24 cellular contexts compared by ENCODE assay signal in genomic region chr2:60489269-60489668, GRCh38.
"Had no signal": no experiment of that assay in that cellular context is flagged by ENCODE, and none has a peak within 500 bp of the region (broad histone marks: within the 10 kb centered on the region; RNA-seq: fewer than 3 reads in every experiment).

No MANE protein-coding gene starts in this region.

- H3K9ac ChIP-seq: neural progenitor cell had no signal

- DNase-seq: activated CD4-positive, alpha-beta T cell treated with anti-CD3 and anti-CD28 coated beads for 36 hours; activated CD4-positive, alpha-beta T cell treated with anti-CD3 and anti-CD28 coated beads, Interleukin-2, amount 50 U/mL, for 4 hours; activated CD8-positive, alpha-beta memory T cell treated with anti-CD3 and anti-CD28 coated beads, Interleukin-2, amount 50 U/mL, for 48 hours; activated naive CD4-positive, alpha-beta T cell; activated T-cell treated with anti-CD3 and anti-CD28 coated beads, Interleukin-2, amount 50 U/mL, for 4 hours; adrenal gland; esophagus squamous epithelium; gastrocnemius medialis; islet precursor cell; left colon; lower lobe of right lung; naive thymus-derived CD8-positive, alpha-beta T cell; stimulated activated CD4-positive, alpha-beta T cell treated with anti-CD3 and anti-CD28 coated beads, Interleukin-2, amount 100 ng/mL, for 48 hours; stimulated activated CD8-positive, alpha-beta memory T cell treated with anti-CD3 and anti-CD28 coated beads, Interleukin-4, amount 100 ng/mL, for 48 hours; stimulated activated naive CD4-positive, alpha-beta T cell treated with Interleukin-2 at 50 U/mL for 16 hours; T1000; upper lobe of right lung had no signal

- H3K27me3 ChIP-seq: adrenal gland, ascending aorta, esophagus squamous epithelium, gastrocnemius medialis, neural progenitor cell, upper lobe of right lung had no signal

- H3K27ac ChIP-seq: adrenal gland, ascending aorta, esophagus squamous epithelium, gastrocnemius medialis, lower lobe of right lung, neural progenitor cell, upper lobe of right lung had no signal

- H3K9me3 Mint-ChIP-seq: activated T-cell treated with anti-CD3 and anti-CD28 coated beads, Interleukin-2, amount 50 U/mL, for 4 hours; activated T-helper 2 cell treated with anti-CD3 and anti-CD28 coated beads, Interferon-gamma antibody, Interleukin-2, Interleukin-4, amounts not matched to agents 10 μg/mL and 5 μg/mL and 100 μg/mL, durations not matched to agents 14 hours and 24 hours and 36 hours; central memory CD8-positive, alpha-beta T cell; naive thymus-derived CD8-positive, alpha-beta T cell; neural progenitor cell; T-helper 1 cell treated with Interleukin-12 subunit alpha and Interleukin-12 subunit beta and Interleukin-4 antibody, amounts not matched to agents 30 μg/mL and 1 μg/mL, for 36 hours; WTC11 had no signal

- H3K4me3 Mint-ChIP-seq: activated CD4-positive, alpha-beta T cell treated with anti-CD3 and anti-CD28 coated beads for 36 hours; activated naive CD8-positive, alpha-beta T cell; activated T-cell treated with anti-CD3 and anti-CD28 coated beads, Interleukin-2, amount 50 U/mL, for 4 hours; central memory CD8-positive, alpha-beta T cell; naive thymus-derived CD8-positive, alpha-beta T cell; neural progenitor cell; T-helper 1 cell treated with Interleukin-12 subunit alpha and Interleukin-12 subunit beta and Interleukin-4 antibody, amounts not matched to agents 30 μg/mL and 1 μg/mL, for 36 hours; WTC11 had no signal

- H3K36me3 ChIP-seq: adrenal gland, ascending aorta, gastrocnemius medialis, lower lobe of right lung, neural progenitor cell, upper lobe of right lung had no signal

- H3K27ac Mint-ChIP-seq: activated CD4-positive, alpha-beta T cell treated with anti-CD3 and anti-CD28 coated beads for 36 hours; activated naive CD8-positive, alpha-beta T cell; activated T-helper 2 cell treated with anti-CD3 and anti-CD28 coated beads, Interferon-gamma antibody, Interleukin-2, Interleukin-4, amounts not matched to agents 10 μg/mL and 5 μg/mL and 100 μg/mL, durations not matched to agents 14 hours and 24 hours and 36 hours; neural progenitor cell; T-helper 1 cell treated with Interleukin-12 subunit alpha and Interleukin-12 subunit beta and Interleukin-4 antibody, amounts not matched to agents 30 μg/mL and 1 μg/mL, for 36 hours; WTC11 had no signal

- H3K36me3 Mint-ChIP-seq: activated naive CD8-positive, alpha-beta T cell; naive thymus-derived CD8-positive, alpha-beta T cell; neural progenitor cell had no signal

- ATAC-seq: activated CD4-positive, alpha-beta T cell treated with anti-CD3 and anti-CD28 coated beads for 36 hours; activated T-cell treated with anti-CD3 and anti-CD28 coated beads, Interleukin-2, amount 50 U/mL, for 4 hours; gastrocnemius medialis; left colon; lower lobe of right lung; naive thymus-derived CD8-positive, alpha-beta T cell; upper lobe of right lung; WTC11 had no signal

- H3K4me1 ChIP-seq: adrenal gland, ascending aorta, gastrocnemius medialis had no signal

- H3K4me3 ChIP-seq: adrenal gland, ascending aorta, esophagus squamous epithelium, gastrocnemius medialis, lower lobe of right lung, neural progenitor cell, upper lobe of right lung had no signal

- H3K9me3 ChIP-seq: adrenal gland, ascending aorta, esophagus squamous epithelium, gastrocnemius medialis, lower lobe of right lung, upper lobe of right lung had no signal
